ENCODE assay signal across 1 cellular context in the genomic region with DNA sequence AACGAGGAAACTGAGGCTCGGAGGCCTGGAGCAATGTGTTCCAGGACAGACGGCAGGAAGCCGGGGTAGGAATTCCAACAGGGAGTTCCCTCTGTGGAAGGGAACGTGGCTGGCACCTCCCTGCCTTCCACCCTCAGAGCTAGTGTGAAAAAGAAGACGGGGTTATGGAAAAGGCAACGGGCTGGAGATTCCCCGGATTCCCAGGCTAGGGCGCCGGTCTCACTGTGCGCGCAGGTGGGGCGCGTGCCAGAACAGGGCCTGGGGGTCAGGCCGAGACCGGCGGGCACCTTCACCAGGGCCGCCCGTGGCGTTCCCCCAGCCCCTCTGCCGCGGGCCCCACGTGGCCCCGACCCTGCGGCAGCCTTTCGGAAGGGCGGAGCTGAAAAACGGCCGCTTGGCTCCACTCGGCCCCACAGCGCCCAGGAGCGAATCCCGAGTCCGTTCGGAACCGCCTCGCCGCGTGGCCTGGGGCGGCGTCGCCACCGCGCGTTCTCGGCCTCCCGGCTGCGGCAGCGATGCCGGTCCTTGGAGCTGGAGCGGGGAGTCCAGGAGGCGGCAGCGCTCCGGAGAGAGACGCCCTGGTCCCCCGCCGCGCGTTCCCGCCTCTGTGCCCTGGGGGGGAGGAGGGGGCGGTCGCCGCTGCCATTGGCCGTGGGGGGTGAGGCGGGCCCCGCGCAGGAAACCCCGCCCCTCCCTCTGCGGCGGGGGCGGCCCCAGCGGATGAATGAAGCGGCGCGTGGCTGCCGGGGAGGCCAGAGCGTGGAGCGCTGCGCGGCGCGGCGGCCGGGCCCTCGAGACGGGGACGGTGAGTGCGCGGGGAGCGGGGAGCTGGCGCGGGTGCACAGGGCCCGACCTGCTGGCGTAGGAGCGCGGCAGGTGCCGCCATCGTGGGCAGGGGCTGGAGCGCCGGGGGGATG.
A peak's percentile ranks its signal among the peaks of the same experiment; 100 is the strongest.
TF ChIP-seq lines count a peak whose summit lies in the region.

A gene with protein sequence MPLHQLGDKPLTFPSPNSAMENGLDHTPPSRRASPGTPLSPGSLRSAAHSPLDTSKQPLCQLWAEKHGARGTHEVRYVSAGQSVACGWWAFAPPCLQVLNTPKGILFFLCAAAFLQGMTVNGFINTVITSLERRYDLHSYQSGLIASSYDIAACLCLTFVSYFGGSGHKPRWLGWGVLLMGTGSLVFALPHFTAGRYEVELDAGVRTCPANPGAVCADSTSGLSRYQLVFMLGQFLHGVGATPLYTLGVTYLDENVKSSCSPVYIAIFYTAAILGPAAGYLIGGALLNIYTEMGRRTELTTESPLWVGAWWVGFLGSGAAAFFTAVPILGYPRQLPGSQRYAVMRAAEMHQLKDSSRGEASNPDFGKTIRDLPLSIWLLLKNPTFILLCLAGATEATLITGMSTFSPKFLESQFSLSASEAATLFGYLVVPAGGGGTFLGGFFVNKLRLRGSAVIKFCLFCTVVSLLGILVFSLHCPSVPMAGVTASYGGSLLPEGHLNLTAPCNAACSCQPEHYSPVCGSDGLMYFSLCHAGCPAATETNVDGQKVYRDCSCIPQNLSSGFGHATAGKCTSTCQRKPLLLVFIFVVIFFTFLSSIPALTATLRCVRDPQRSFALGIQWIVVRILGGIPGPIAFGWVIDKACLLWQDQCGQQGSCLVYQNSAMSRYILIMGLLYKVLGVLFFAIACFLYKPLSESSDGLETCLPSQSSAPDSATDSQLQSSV (plus strand): TSS at position 755 of the 917 bp plus-strand sequence. CDS start 13,952 bp downstream, outside the sequence.

TF ChIP-seq in HEK293, 187 proteins besides CTCF, POLR2A, EP300 and RAD21 (continued from another document):
- TF ChIP-seq, protein P1, sequence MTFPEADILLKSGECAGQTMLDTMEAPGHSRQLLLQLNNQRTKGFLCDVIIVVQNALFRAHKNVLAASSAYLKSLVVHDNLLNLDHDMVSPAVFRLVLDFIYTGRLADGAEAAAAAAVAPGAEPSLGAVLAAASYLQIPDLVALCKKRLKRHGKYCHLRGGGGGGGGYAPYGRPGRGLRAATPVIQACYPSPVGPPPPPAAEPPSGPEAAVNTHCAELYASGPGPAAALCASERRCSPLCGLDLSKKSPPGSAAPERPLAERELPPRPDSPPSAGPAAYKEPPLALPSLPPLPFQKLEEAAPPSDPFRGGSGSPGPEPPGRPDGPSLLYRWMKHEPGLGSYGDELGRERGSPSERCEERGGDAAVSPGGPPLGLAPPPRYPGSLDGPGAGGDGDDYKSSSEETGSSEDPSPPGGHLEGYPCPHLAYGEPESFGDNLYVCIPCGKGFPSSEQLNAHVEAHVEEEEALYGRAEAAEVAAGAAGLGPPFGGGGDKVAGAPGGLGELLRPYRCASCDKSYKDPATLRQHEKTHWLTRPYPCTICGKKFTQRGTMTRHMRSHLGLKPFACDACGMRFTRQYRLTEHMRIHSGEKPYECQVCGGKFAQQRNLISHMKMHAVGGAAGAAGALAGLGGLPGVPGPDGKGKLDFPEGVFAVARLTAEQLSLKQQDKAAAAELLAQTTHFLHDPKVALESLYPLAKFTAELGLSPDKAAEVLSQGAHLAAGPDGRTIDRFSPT (tag by site-specific recombination; IDR thresholded peaks at IDR 0.05) = peak; percentile 77
- TF ChIP-seq KLF8 (tag by site-specific recombination; IDR thresholded peaks at IDR 0.05) (peak; percentile 85), ZNF768 (tag by site-specific recombination; IDR thresholded peaks at IDR 0.05) (no peak), ZNF747 (tag by site-specific recombination; IDR thresholded peaks at IDR 0.05) (no peak), ZNF341 (tag by site-specific recombination; IDR thresholded peaks at IDR 0.05; ENCODE audit: low read depth) (0 out of 2 replicates have a peak, but pooled peaks have one; percentile 24), ZSCAN16 (tag by site-specific recombination; IDR thresholded peaks at IDR 0.05) (0 out of 2 replicates have a peak, but pooled peaks have one; percentile 33), ZNF169 (tag by site-specific recombination; IDR thresholded peaks at IDR 0.05) (no peak), ZNF2 (tag by site-specific recombination; IDR thresholded peaks at IDR 0.05) (peak; percentile 49; the same call in 1 of the 2 replicates), KLF10 (tag by site-specific recombination; IDR thresholded peaks at IDR 0.05) (peak; percentile 75; the same call in 1 of the 2 replicates), BCL11B (tag by site-specific recombination; IDR thresholded peaks at IDR 0.05; ENCODE audit: low read depth) (no peak), ZNF146 (tag by site-specific recombination; IDR thresholded peaks at IDR 0.05) (no peak)
- TF ChIP-seq, protein P2, sequence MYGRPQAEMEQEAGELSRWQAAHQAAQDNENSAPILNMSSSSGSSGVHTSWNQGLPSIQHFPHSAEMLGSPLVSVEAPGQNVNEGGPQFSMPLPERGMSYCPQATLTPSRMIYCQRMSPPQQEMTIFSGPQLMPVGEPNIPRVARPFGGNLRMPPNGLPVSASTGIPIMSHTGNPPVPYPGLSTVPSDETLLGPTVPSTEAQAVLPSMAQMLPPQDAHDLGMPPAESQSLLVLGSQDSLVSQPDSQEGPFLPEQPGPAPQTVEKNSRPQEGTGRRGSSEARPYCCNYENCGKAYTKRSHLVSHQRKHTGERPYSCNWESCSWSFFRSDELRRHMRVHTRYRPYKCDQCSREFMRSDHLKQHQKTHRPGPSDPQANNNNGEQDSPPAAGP (tag by site-specific recombination; IDR thresholded peaks at IDR 0.05) = peak; percentile 76; the same call in 1 of the 2 replicates
